In the genomic region with DNA sequence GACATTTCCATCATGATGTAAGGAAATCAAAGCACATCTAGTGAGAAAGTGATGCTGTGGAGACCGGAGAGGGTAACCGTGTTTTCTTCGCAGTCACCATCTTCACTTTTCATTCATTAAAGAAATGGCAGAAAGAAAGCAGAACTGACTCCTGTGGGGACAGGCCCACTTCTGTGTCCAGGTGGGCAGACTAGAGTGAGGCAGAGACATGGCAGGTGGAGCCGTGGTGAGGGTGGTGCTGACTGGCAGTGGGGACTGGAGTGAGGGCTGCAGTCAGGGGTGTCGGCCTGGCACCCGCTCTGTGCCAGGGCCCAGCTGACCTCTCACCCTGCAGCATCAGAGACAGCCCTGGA, we compare ENCODE assay signal across 27 cellular contexts.
"Had no signal": no experiment of that assay in that cellular context is flagged by ENCODE, and none has a peak within 500 bp of the region (broad histone marks: within the 10 kb centered on the region; RNA-seq: fewer than 3 reads in every experiment).

No MANE protein-coding gene starts in this region.

- H3K4me2 ChIP-seq: neural progenitor cell had no signal

- H3K27me3 ChIP-seq: neural progenitor cell, pancreas, testis, thyroid gland, vagina had no signal

- H3K9me3 ChIP-seq: left lung, lower lobe of right lung, pancreas, prostate gland, testis, thyroid gland, transverse colon, upper lobe of left lung, vagina had no signal

- H3K27ac ChIP-seq: left lung, lower lobe of right lung, neural progenitor cell, pancreas, prostate gland, skin epidermis, testis, thyroid gland, transverse colon, upper lobe of left lung, vagina had no signal

- DNase-seq: hippocampal formation; mammary epithelial cell; mesenchymal stem cell; naive thymus-derived CD8-positive, alpha-beta T cell; retina; stimulated activated CD4-positive, alpha-beta T cell treated with anti-CD3 and anti-CD28 coated beads, Interleukin-12 subunit alpha, Interleukin-12 subunit beta, amount 100 ng/mL, for 4 hours; stimulated activated CD4-positive, alpha-beta T cell treated with anti-CD3 and anti-CD28 coated beads, Interleukin-15, amount 100 ng/mL, for 24 hours; stimulated activated CD4-positive, alpha-beta T cell treated with anti-CD3 and anti-CD28 coated beads, Interleukin-2, amount 100 ng/mL, for 24 hours; stimulated activated CD4-positive, alpha-beta T cell treated with anti-CD3 and anti-CD28 coated beads, Interleukin-4, amount 100 ng/mL, for 1 hour; stimulated activated naive CD4-positive, alpha-beta T cell treated with Interleukin-2 at 50 U/mL for 16 hours; stimulated activated naive CD8-positive, alpha-beta T cell treated with anti-CD3 and anti-CD28 coated beads, Interleukin-15, amount 100 ng/mL, for 72 hours; testis; thyroid gland; transverse colon had no signal

- H3K9ac ChIP-seq: neural progenitor cell had no signal

- H3K4me3 Mint-ChIP-seq: naive thymus-derived CD8-positive, alpha-beta T cell; nephron; neural progenitor cell; stimulated activated naive CD8-positive, alpha-beta T cell treated with anti-CD3 and anti-CD28 coated beads, Interleukin-15, amount 100 ng/mL, for 72 hours had no signal

- H3K36me3 ChIP-seq: left lung, lower lobe of right lung, neural progenitor cell, pancreas, prostate gland, thyroid gland, transverse colon, upper lobe of left lung, vagina had no signal

- H2AFZ ChIP-seq: neural progenitor cell had no signal

- H3K36me3 Mint-ChIP-seq: naive thymus-derived CD8-positive, alpha-beta T cell had no signal

- H3K27ac Mint-ChIP-seq: naive thymus-derived CD8-positive, alpha-beta T cell; nephron; neural progenitor cell; stimulated activated naive CD8-positive, alpha-beta T cell treated with anti-CD3 and anti-CD28 coated beads, Interleukin-15, amount 100 ng/mL, for 72 hours had no signal

- H3K4me3 ChIP-seq: left lung, lower lobe of right lung, neural progenitor cell, pancreas, prostate gland, skin epidermis, testis, thyroid gland, transverse colon, upper lobe of left lung, vagina had no signal

- ATAC-seq: left colon; left lung; lower lobe of right lung; naive thymus-derived CD8-positive, alpha-beta T cell; pancreas; right cardiac atrium; sciatic nerve; stimulated activated naive CD8-positive, alpha-beta T cell treated with anti-CD3 and anti-CD28 coated beads, Interleukin-15, amount 100 ng/mL, for 72 hours had no signal

- H3K9me3 Mint-ChIP-seq: naive thymus-derived CD8-positive, alpha-beta T cell; nephron; neural progenitor cell; stimulated activated naive CD8-positive, alpha-beta T cell treated with anti-CD3 and anti-CD28 coated beads, Interleukin-15, amount 100 ng/mL, for 72 hours had no signal

- FAIRE-seq: keratinocyte, pancreas had no signal
